Comparison of ENCODE assay signal across 1 cellular context in the genomic region with DNA sequence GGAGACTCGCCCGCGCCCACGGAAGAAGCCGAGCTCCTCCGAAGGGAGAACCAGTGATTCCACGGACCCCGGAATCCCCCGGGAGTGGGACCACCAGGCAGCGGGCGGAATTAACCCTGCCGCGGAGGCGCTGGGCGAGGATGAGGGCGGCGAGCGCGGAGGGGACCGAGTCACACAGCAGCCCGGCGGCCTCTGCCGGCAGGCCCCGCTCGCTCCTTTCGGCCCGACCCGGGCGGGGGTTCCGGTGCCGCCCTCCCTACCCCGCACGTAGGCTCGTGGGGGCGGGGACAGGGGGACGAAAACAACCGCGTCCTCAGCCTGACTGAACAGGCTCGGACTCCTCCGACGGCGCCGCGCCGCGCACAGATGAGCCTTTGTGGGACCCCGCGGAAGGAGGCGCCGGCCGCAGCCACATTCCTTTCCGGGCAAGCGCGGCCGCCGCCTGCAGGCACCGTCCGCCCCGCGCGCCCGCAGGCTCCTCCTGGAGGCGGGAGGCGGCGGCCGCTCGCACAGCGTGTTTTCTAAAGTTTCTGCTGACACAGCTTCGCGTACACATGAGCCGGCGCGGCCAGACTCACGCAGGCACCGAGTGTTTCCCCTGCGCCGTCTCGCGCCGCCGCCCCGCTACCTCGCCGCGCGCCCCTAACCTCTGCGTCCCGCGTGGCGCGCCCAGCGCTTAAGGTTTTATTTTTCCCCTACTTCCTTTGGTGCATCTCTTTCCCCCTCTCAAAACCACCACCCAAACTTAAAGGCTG.
TF ChIP-seq lines count a peak whose summit lies in the region.

No MANE protein-coding gene starts in this region.

TF ChIP-seq in K562, 482 proteins besides CTCF, POLR2A, EP300 and RAD21 (continued from another document and continues in another):
- TF ChIP-seq ZBTB5 (IDR thresholded peaks at IDR 0.05) (no peak), SUPT5H (IDR thresholded peaks at IDR 0.05) (peak; percentile 95), MAZ (CRISPR knock-in tag; conservative IDR thresholded peaks at IDR 0.05 in 1 of 2, IDR thresholded peaks at IDR 0.05 in 1 of 2) (peak; percentile 93 to 97), KLF13 (tag; IDR thresholded peaks at IDR 0.05; ENCODE audit: borderline replicate concordance, low read depth) (no peak), BMI1 (IDR thresholded peaks at IDR 0.05; ENCODE audit: low read length) (no peak), SRSF1 (IDR thresholded peaks at IDR 0.05; ENCODE audit: low read depth, low read length) (no peak), HOXB6 (CRISPR knock-in tag; IDR thresholded peaks at IDR 0.05; ENCODE audit: borderline replicate concordance) (no peak), ZNF134 (CRISPR knock-in tag; conservative IDR thresholded peaks at IDR 0.05) (no peak), SNIP1 (IDR thresholded peaks at IDR 0.05; ENCODE audit: low read depth) (no peak), DEAF1 (CRISPR knock-in tag; IDR thresholded peaks at IDR 0.05) (peak; percentile 42), BRD9 (IDR thresholded peaks at IDR 0.05; ENCODE audit: low read depth, partially characterized antibody) (peak; percentile 67), NR2C1 (IDR thresholded peaks at IDR 0.05) (no peak), NR2C1 (tag; IDR thresholded peaks at IDR 0.05) (no peak), XRCC5 (IDR thresholded peaks at IDR 0.05; ENCODE audit: low read depth, low read length) (no peak; the same call in 1 of the 2 replicates), NFYB (IDR thresholded peaks at IDR 0.05; ENCODE audit: extremely low read depth, insufficient read length) (no peak), JUN (IDR thresholded peaks at IDR 0.05; ENCODE audit: borderline replicate concordance, low read depth, low read length) (peak; percentile 5; the same call in 1 of the 2 replicates), JUN (CRISPR knock-in tag; IDR thresholded peaks at IDR 0.05; ENCODE audit: borderline replicate concordance) (peak; percentile 14; the same call in 1 of the 2 replicates), TFE3 (CRISPR knock-in tag; IDR thresholded peaks at IDR 0.05) (no peak), ZNF143 (CRISPR knock-in tag; IDR thresholded peaks at IDR 0.05) (no peak), ZNF354B (CRISPR knock-in tag; IDR thresholded peaks at IDR 0.05) (no peak), RBM14 (IDR thresholded peaks at IDR 0.05; ENCODE audit: borderline replicate concordance, insufficient read depth, low read depth, low read length) (no peak), ZNF140 (CRISPR knock-in tag; IDR thresholded peaks at IDR 0.05) (no peak), DNMT1 (IDR thresholded peaks at IDR 0.05) (no peak), MAFG (tag; conservative IDR thresholded peaks at IDR 0.05) (peak; percentile 89), ATF3 (IDR thresholded peaks at IDR 0.05) (no peak), ATF3 (CRISPR knock-in tag; conservative IDR thresholded peaks at IDR 0.05) (no peak), RFX7 (CRISPR knock-in tag; IDR thresholded peaks at IDR 0.05) (no peak), SAP30 (IDR thresholded peaks at IDR 0.05; ENCODE audit: borderline replicate concordance, insufficient read depth, low read depth, low read length, poor library complexity, severe bottlenecking) (peak; percentile 43), FOS (IDR thresholded peaks at IDR 0.05; ENCODE audit: extremely low read depth, insufficient read length) (no peak), ZKSCAN3 (CRISPR knock-in tag; IDR thresholded peaks at IDR 0.05) (no peak)
- TF ChIP-seq, protein P1, sequence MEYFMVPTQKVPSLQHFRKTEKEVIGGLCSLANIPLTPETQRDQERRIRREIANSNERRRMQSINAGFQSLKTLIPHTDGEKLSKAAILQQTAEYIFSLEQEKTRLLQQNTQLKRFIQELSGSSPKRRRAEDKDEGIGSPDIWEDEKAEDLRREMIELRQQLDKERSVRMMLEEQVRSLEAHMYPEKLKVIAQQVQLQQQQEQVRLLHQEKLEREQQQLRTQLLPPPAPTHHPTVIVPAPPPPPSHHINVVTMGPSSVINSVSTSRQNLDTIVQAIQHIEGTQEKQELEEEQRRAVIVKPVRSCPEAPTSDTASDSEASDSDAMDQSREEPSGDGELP (CRISPR knock-in tag; IDR thresholded peaks at IDR 0.05; ENCODE audit: borderline replicate concordance): peak; percentile 68; the same call in 1 of the 2 replicates
- TF ChIP-seq, protein P2, sequence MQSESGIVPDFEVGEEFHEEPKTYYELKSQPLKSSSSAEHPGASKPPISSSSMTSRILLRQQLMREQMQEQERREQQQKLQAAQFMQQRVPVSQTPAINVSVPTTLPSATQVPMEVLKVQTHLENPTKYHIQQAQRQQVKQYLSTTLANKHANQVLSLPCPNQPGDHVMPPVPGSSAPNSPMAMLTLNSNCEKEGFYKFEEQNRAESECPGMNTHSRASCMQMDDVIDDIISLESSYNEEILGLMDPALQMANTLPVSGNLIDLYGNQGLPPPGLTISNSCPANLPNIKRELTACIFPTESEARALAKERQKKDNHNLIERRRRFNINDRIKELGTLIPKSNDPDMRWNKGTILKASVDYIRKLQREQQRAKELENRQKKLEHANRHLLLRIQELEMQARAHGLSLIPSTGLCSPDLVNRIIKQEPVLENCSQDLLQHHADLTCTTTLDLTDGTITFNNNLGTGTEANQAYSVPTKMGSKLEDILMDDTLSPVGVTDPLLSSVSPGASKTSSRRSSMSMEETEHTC (IDR thresholded peaks at IDR 0.05): no peak
- TF ChIP-seq, protein P3, sequence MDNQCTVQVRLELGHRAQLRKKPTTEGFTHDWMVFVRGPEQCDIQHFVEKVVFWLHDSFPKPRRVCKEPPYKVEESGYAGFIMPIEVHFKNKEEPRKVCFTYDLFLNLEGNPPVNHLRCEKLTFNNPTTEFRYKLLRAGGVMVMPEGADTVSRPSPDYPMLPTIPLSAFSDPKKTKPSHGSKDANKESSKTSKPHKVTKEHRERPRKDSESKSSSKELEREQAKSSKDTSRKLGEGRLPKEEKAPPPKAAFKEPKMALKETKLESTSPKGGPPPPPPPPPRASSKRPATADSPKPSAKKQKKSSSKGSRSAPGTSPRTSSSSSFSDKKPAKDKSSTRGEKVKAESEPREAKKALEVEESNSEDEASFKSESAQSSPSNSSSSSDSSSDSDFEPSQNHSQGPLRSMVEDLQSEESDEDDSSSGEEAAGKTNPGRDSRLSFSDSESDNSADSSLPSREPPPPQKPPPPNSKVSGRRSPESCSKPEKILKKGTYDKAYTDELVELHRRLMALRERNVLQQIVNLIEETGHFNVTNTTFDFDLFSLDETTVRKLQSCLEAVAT (IDR thresholded peaks at IDR 0.05): peak; percentile 81 to 85
- TF ChIP-seq, protein P4, sequence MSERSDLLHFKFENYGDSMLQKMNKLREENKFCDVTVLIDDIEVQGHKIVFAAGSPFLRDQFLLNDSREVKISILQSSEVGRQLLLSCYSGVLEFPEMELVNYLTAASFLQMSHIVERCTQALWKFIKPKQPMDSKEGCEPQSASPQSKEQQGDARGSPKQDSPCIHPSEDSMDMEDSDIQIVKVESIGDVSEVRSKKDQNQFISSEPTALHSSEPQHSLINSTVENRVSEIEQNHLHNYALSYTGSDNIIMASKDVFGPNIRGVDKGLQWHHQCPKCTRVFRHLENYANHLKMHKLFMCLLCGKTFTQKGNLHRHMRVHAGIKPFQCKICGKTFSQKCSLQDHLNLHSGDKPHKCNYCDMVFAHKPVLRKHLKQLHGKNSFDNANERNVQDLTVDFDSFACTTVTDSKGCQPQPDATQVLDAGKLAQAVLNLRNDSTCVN (CRISPR knock-in tag; IDR thresholded peaks at IDR 0.05): peak; percentile 16
- TF ChIP-seq, protein P5, sequence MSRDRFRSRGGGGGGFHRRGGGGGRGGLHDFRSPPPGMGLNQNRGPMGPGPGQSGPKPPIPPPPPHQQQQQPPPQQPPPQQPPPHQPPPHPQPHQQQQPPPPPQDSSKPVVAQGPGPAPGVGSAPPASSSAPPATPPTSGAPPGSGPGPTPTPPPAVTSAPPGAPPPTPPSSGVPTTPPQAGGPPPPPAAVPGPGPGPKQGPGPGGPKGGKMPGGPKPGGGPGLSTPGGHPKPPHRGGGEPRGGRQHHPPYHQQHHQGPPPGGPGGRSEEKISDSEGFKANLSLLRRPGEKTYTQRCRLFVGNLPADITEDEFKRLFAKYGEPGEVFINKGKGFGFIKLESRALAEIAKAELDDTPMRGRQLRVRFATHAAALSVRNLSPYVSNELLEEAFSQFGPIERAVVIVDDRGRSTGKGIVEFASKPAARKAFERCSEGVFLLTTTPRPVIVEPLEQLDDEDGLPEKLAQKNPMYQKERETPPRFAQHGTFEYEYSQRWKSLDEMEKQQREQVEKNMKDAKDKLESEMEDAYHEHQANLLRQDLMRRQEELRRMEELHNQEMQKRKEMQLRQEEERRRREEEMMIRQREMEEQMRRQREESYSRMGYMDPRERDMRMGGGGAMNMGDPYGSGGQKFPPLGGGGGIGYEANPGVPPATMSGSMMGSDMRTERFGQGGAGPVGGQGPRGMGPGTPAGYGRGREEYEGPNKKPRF (IDR thresholded peaks at IDR 0.05; ENCODE audit: low read depth, low read length): no peak
- TF ChIP-seq, protein P6, sequence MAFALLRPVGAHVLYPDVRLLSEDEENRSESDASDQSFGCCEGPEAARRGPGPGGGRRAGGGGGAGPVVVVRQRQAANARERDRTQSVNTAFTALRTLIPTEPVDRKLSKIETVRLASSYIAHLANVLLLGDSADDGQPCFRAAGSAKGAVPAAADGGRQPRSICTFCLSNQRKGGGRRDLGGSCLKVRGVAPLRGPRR (CRISPR knock-in tag; IDR thresholded peaks at IDR 0.05): no peak
- TF ChIP-seq, protein P7, sequence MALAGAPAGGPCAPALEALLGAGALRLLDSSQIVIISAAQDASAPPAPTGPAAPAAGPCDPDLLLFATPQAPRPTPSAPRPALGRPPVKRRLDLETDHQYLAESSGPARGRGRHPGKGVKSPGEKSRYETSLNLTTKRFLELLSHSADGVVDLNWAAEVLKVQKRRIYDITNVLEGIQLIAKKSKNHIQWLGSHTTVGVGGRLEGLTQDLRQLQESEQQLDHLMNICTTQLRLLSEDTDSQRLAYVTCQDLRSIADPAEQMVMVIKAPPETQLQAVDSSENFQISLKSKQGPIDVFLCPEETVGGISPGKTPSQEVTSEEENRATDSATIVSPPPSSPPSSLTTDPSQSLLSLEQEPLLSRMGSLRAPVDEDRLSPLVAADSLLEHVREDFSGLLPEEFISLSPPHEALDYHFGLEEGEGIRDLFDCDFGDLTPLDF (CRISPR knock-in tag; IDR thresholded peaks at IDR 0.05): peak; percentile 44
- TF ChIP-seq, protein P8, sequence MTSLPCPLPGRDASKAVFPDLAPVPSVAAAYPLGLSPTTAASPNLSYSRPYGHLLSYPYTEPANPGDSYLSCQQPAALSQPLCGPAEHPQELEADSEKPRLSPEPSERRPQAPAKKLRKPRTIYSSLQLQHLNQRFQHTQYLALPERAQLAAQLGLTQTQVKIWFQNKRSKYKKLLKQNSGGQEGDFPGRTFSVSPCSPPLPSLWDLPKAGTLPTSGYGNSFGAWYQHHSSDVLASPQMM (CRISPR knock-in tag; IDR thresholded peaks at IDR 0.05): no peak
- TF ChIP-seq, protein P9, sequence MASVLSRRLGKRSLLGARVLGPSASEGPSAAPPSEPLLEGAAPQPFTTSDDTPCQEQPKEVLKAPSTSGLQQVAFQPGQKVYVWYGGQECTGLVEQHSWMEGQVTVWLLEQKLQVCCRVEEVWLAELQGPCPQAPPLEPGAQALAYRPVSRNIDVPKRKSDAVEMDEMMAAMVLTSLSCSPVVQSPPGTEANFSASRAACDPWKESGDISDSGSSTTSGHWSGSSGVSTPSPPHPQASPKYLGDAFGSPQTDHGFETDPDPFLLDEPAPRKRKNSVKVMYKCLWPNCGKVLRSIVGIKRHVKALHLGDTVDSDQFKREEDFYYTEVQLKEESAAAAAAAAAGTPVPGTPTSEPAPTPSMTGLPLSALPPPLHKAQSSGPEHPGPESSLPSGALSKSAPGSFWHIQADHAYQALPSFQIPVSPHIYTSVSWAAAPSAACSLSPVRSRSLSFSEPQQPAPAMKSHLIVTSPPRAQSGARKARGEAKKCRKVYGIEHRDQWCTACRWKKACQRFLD (CRISPR knock-in tag; IDR thresholded peaks at IDR 0.05): peak; percentile 43; the same call in 1 of the 2 replicates
